Comparison of ENCODE assay signal across 8 cellular contexts in the genomic region with DNA sequence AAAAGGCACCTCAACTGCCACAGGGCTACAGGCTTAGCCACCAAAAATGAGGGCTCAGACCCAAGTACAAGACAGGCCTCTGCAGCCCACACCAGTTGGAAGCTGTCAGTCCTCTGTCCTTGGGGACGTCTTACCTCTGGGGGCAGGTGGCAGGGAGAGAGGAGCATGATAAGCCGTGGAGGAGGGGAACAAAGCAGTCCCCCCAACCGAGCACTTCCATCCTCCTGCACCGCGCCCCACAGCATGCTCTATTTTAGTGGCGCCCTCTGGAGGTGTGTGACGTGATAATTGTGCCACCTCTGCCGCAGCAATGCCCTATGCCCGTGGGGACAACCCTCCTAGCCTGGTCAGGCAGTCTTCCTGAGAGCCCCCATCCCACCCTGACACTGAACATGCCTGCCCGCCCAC. TPM values are rescaled to one million over a fixed set of nuclear protein-coding genes. Genes with fewer than 3 reads are reported as not detected.
A peak's percentile ranks its signal among the peaks of the same experiment; 100 is the strongest.
DNase-seq lines count a peak whose midpoint lies in the region; ATAC-seq, FAIRE-seq and TF ChIP-seq lines count a peak whose summit lies in the region.

No MANE protein-coding gene starts in this region.

- H3K27ac ChIP-seq in A549 (peak overlapping the region in 1 of 2 experiments; percentile 55; a peak in 2 of 6 replicates), transverse colon (no peak overlapping the region)

- H3K4me1 ChIP-seq in A549 (peaks cover 32% of the 10 kb centered on the region), transverse colon (peaks cover 0 to 11% (median 5%) of the 10 kb centered on the region in 4 donors)

- H3K36me3 ChIP-seq in transverse colon, result peaks cover 0 to 12% (median 3%) of the 10 kb centered on the region in 4 donors

- TF ChIP-seq POLR2A in A549 (IDR thresholded peaks at IDR 0.05; ENCODE audit: low read length) (no peak), transverse colon (IDR thresholded peaks at IDR 0.05) (no peak)

- ATAC-seq in A549, result peak; percentile 31 to 59; a peak in 4 of 6 replicates
- peak; percentile 41 for ATAC-seq in left colon
- no peak for ATAC-seq in GM18517 (IDR thresholded peaks at IDR 0.05; ENCODE audit: unreplicated experiment)

- no peaks in the 10 kb centered on the region for H3K27me3 Mint-ChIP-seq in activated CD4-positive, alpha-beta T cell treated with anti-CD3 and anti-CD28 coated beads, Interleukin-2, amount 10 ng/mL, durations not matched to agents 24 days and 14 days

- FAIRE-seq in A549 (lab: Jason Lieb, UNC), result no peak

- no peak overlapping the region for H3K4me3 ChIP-seq in A549
- H3K4me3 ChIP-seq in transverse colon, result no peak overlapping the region

- H3K36me3 Mint-ChIP-seq in activated CD4-positive, alpha-beta T cell treated with anti-CD3 and anti-CD28 coated beads, Interleukin-2, amount 10 ng/mL, durations not matched to agents 24 days and 14 days (ENCODE audit: low read depth), result peaks cover 22% of the 10 kb centered on the region

- intact Hi-C loops in activated CD4-positive, alpha-beta T cell treated with anti-CD3 and anti-CD28 coated beads, Interleukin-2, amount 10 ng/mL, durations not matched to agents 24 days and 14 days (cut with micrococcal nuclease), result no loop called here
- intact Hi-C loops in left colon (cut with DNase I, micrococcal nuclease), result no loop called here
- intact Hi-C loops in transverse colon (cut with DNase I; ENCODE audit: low total_unique reads), result no loop called here

- TF ChIP-seq CTCF in A549 (IDR thresholded peaks at IDR 0.05) (peak; percentile 56), GM12874 (IDR thresholded peaks at IDR 0.05; ENCODE audit: insufficient read depth, low read depth, low read length) (peak; percentile 48), transverse colon (IDR thresholded peaks at IDR 0.05) (no peak)

- CTCF ChIA-PET in A549 (lab: Yijun Ruan, JAX), result interaction anchor here (0.6 to 39.6 kb wide), 38 partner anchors 12 to 555 kb away, joined by 3 to 1202 read pairs (median 5); partner anchors contain the start of genes ASB16, G6PC3 and HDAC5

- TF ChIP-seq RAD21 in A549 (conservative IDR thresholded peaks at IDR 0.05 in 1 of 2, IDR thresholded peaks at IDR 0.05 in 1 of 2), result peak in 1 of 2 experiments; percentile 31; a peak in 2 of 5 replicates

- TF ChIP-seq EP300 in A549 (IDR thresholded peaks at IDR 0.05) (no peak), transverse colon (IDR thresholded peaks at IDR 0.05; ENCODE audit: low read depth) (no peak)

- no peak overlapping the region for H3K4me2 ChIP-seq in A549

- no peaks in the 10 kb centered on the region for H3K9me3 Mint-ChIP-seq in activated CD4-positive, alpha-beta T cell treated with anti-CD3 and anti-CD28 coated beads, Interleukin-2, amount 10 ng/mL, durations not matched to agents 24 days and 14 days

- POLR2A ChIA-PET in A549 (lab: Yijun Ruan, JAX), result interaction anchor here (0.7 to 2.6 kb wide), 6 partner anchors 12 to 54 kb away, joined by 3 to 25 read pairs (median 4); partner anchors contain the start of genes G6PC3 and LSM12

- no peak overlapping the region for H3K27ac Mint-ChIP-seq in activated CD4-positive, alpha-beta T cell treated with anti-CD3 and anti-CD28 coated beads, Interleukin-2, amount 10 ng/mL, durations not matched to agents 24 days and 14 days

- H3K4me1 Mint-ChIP-seq in activated CD4-positive, alpha-beta T cell treated with anti-CD3 and anti-CD28 coated beads, Interleukin-2, amount 10 ng/mL, durations not matched to agents 24 days and 14 days, result peaks cover 14% of the 10 kb centered on the region

- H3K27me3 ChIP-seq in transverse colon, result no peaks in the 10 kb centered on the region

- WGBS in A549 (ENCODE audit: missing lambda C conversion rate), result 52% methylated on average over 10 of the region's 10 CpGs
- 64% methylated on average over 10 of the region's 10 CpGs; no CpG with 5 or more reads in 1 of the 2 donors for WGBS in transverse colon (ENCODE audit: low coverage in 1 of 2), 2 donors

- in situ Hi-C loops in transverse colon (cut with MboI; ENCODE audit: low pct_ligation_motif_present in 1 of 4, low pct_unique_long_range_greater_than_20kb in 1 of 4, low sequenced_read_pairs in 3 of 4), result no loop called here

- H3K9me3 ChIP-seq in A549 (no peaks in the 10 kb centered on the region), transverse colon (no peaks in the 10 kb centered on the region)

- DNase-seq in A549 (ENCODE audit: low read depth in 1 of 2, low spot score in 1 of 2) (peak in 1 of 2 experiments; percentile 82), left colon (peak in 1 of 2 donors; percentile 33), transverse colon (no peak), NOMO-1 treated with DMSO at 0.1 percent for 48 hours (lab: John Stamatoyannopoulos, UW; ENCODE audit: unreplicated experiment) (no peak), NCI-H748 treated with DMSO at 0.1 percent for 48 hours (lab: John Stamatoyannopoulos, UW) (no peak)
- peak; percentile 78 for DNase-seq in activated CD4-positive, alpha-beta T cell treated with anti-CD3 and anti-CD28 coated beads, Interleukin-2, amount 10 ng/mL, durations not matched to agents 24 days and 14 days

- H3K4me3 Mint-ChIP-seq in activated CD4-positive, alpha-beta T cell treated with anti-CD3 and anti-CD28 coated beads, Interleukin-2, amount 10 ng/mL, durations not matched to agents 24 days and 14 days, result no peak overlapping the region

TF ChIP-seq in A549, 52 proteins besides CTCF, POLR2A, EP300 and RAD21 (continues in another document):
- TF ChIP-seq, protein P1, sequence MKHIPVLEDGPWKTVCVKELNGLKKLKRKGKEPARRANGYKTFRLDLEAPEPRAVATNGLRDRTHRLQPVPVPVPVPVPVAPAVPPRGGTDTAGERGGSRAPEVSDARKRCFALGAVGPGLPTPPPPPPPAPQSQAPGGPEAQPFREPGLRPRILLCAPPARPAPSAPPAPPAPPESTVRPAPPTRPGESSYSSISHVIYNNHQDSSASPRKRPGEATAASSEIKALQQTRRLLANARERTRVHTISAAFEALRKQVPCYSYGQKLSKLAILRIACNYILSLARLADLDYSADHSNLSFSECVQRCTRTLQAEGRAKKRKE (CRISPR knock-in tag; IDR thresholded peaks at IDR 0.05; ENCODE audit: low read depth), result no peak
- TF ChIP-seq PBX3 (IDR thresholded peaks at IDR 0.05) (no peak), HDAC2 (IDR thresholded peaks at IDR 0.05) (no peak), NR3C1 (IDR thresholded peaks at IDR 0.05) (no peak), NFE2L2 (conservative IDR thresholded peaks at IDR 0.05; ENCODE audit: low read length) (no peak)

RNA-seq across cellular contexts. Expression of gene G6PC3, which starts 13.6 kb away (rescaled TPM):
- polyA plus RNA-seq in A549 (2011; rRNA removed), result 104 TPM in 2 replicates
- polyA plus RNA-seq in A549 (2012; cell fraction: cytosol; rRNA removed), result 216 and 285 TPM in 2 replicates
- 173 and 235 TPM in 2 replicates for polyA plus RNA-seq in A549 (2012; cell fraction: nucleus; rRNA removed)
- 122 to 130 TPM (median 128 TPM) in 3 replicates for polyA plus RNA-seq in A549 (2017; fragmentation: RNase III; extraction: RNeasy Plus Mini Kit Qiagen cat#74134 plus additional on column Dnase treatment)
- polyA minus RNA-seq in A549 (2011; rRNA and poly(A)+ RNA removed), result 147 and 151 TPM in 2 replicates
- total RNA-seq in activated CD4-positive, alpha-beta T cell treated with anti-CD3 and anti-CD28 coated beads, Interleukin-2, amount 10 ng/mL, durations not matched to agents 24 days and 14 days, result 33.3 and 34.1 TPM in 2 replicates
- 10 to 100 TPM; 31.2 to 38.2 TPM for total RNA-seq in left colon
- total RNA-seq in transverse colon, result 10 to 100 TPM in 3 of 4 donors, 1 to 10 TPM in 1; 5.2 to 35.6 (median 18.5) TPM

RNA-seq across cellular contexts. Expression of gene LSM12, which starts 17.7 kb away (rescaled TPM):
- 64.9 and 75.0 TPM in 2 replicates for polyA plus RNA-seq in A549 (2011; rRNA removed)
- 33.6 and 38.9 TPM in 2 replicates for polyA plus RNA-seq in A549 (2012; cell fraction: cytosol; rRNA removed)
- polyA plus RNA-seq in A549 (2012; cell fraction: nucleus; rRNA removed), result 15.7 and 19.4 TPM in 2 replicates
- polyA plus RNA-seq in A549 (2017; fragmentation: RNase III; extraction: RNeasy Plus Mini Kit Qiagen cat#74134 plus additional on column Dnase treatment), result 42.4 to 43.9 TPM (median 43.1 TPM) in 3 replicates
- 72.8 and 73.5 TPM in 2 replicates for polyA minus RNA-seq in A549 (2011; rRNA and poly(A)+ RNA removed)
- total RNA-seq in activated CD4-positive, alpha-beta T cell treated with anti-CD3 and anti-CD28 coated beads, Interleukin-2, amount 10 ng/mL, durations not matched to agents 24 days and 14 days, result 101 and 107 TPM in 2 replicates
- 10 to 100 TPM; 43.4 to 59.7 TPM for total RNA-seq in left colon
- total RNA-seq in transverse colon, result 10 to 100 TPM in 3 of 4 donors, 1 to 10 TPM in 1; 5.4 to 29.2 (median 22.9) TPM

RNA-seq across cellular contexts. Expression of gene HDAC5, which starts 39.3 kb away (rescaled TPM):
- polyA plus RNA-seq in A549 (2011; rRNA removed), result 3.1 and 5.7 TPM in 2 replicates
- polyA plus RNA-seq in A549 (2012; cell fraction: cytosol; rRNA removed), result 1.9 and 3.7 TPM in 2 replicates
- polyA plus RNA-seq in A549 (2012; cell fraction: nucleus; rRNA removed), result 11.9 and 12.9 TPM in 2 replicates
- 3.2 to 7.1 TPM (median 4.5 TPM) in 3 replicates for polyA plus RNA-seq in A549 (2017; fragmentation: RNase III; extraction: RNeasy Plus Mini Kit Qiagen cat#74134 plus additional on column Dnase treatment)
- polyA minus RNA-seq in A549 (2011; rRNA and poly(A)+ RNA removed), result 8.4 and 11.0 TPM in 2 replicates
- total RNA-seq in activated CD4-positive, alpha-beta T cell treated with anti-CD3 and anti-CD28 coated beads, Interleukin-2, amount 10 ng/mL, durations not matched to agents 24 days and 14 days, result 16.1 and 17.7 TPM in 2 replicates
- total RNA-seq in left colon, result 10 to 100 TPM; 13.8 to 42.8 TPM
- total RNA-seq in transverse colon, result 100 to 1,000 TPM in 1 of 4 donors, 10 to 100 TPM in 3; 45.3 to 182 (median 70.8) TPM

RNA-seq across cellular contexts. Expression of gene HROB, which starts 57.6 kb away (rescaled TPM):
- polyA plus RNA-seq in A549 (2011; rRNA removed) (5.4 and 5.6 TPM in 2 replicates), A549 (2017; fragmentation: RNase III; extraction: RNeasy Plus Mini Kit Qiagen cat#74134 plus additional on column Dnase treatment) (6.0 to 7.1 TPM (median 6.8 TPM) in 3 replicates)
- 8.2 and 11.1 TPM in 2 replicates for polyA plus RNA-seq in A549 (2012; cell fraction: cytosol; rRNA removed)
- polyA plus RNA-seq in A549 (2012; cell fraction: nucleus; rRNA removed), result 23.5 and 24.0 TPM in 2 replicates
- polyA minus RNA-seq in A549 (2011; rRNA and poly(A)+ RNA removed), result 16.0 and 16.7 TPM in 2 replicates
- total RNA-seq in activated CD4-positive, alpha-beta T cell treated with anti-CD3 and anti-CD28 coated beads, Interleukin-2, amount 10 ng/mL, durations not matched to agents 24 days and 14 days, result 23.8 and 24.5 TPM in 2 replicates
- total RNA-seq in left colon (1 to 10 TPM in 1 of 2 donors, under 1 TPM in 1; 0.78 to 3.6 TPM), transverse colon (10 to 100 TPM in 2 of 4 donors, under 1 TPM in 2; 0.32 to 16.9 (median 8.5) TPM)

Comparison
In these comparisons a context has a peak if more than half of its experiments do, and no peak if none do; other contexts are left out.
1. CTCF ChIP-seq: peak in A549 (single experiment) and GM12874 (single experiment); none in transverse colon (0 of 5).